Comparison of ENCODE assay signal across 20 cellular contexts in genomic region chr16:50386819-50387218, GRCh38.
"Had no signal": no experiment of that assay in that cellular context is flagged by ENCODE, and none has a peak within 500 bp of the region (broad histone marks: within the 10 kb centered on the region; RNA-seq: fewer than 3 reads in every experiment).

No MANE protein-coding gene starts in this region.

- H3K9me3 Mint-ChIP-seq: activated CD4-positive, alpha-beta memory T cell treated with anti-CD3 and anti-CD28 coated beads for 36 hours; activated naive CD8-positive, alpha-beta T cell treated with anti-CD3 and anti-CD28 coated beads, Interleukin-2, amount 50 U/mL, for 24 hours; endodermal cell; natural killer cell had no signal

- H3K9me3 ChIP-seq: esophagus squamous epithelium, gastroesophageal sphincter, heart right ventricle, thyroid gland, upper lobe of right lung had no signal

- H3K4me3 Mint-ChIP-seq: activated CD4-positive, alpha-beta memory T cell treated with anti-CD3 and anti-CD28 coated beads for 36 hours; activated naive CD8-positive, alpha-beta T cell treated with anti-CD3 and anti-CD28 coated beads, Interleukin-2, amount 50 U/mL, for 24 hours; endodermal cell; natural killer cell had no signal

- H3K4me3 ChIP-seq: dorsolateral prefrontal cortex, esophagus squamous epithelium, gastroesophageal sphincter, heart right ventricle, thyroid gland, upper lobe of right lung had no signal

- H3K4me1 ChIP-seq: gastroesophageal sphincter, heart right ventricle, parathyroid adenoma, thyroid gland, upper lobe of right lung had no signal

- H3K27ac ChIP-seq: dorsolateral prefrontal cortex, esophagus squamous epithelium, gastroesophageal sphincter, heart right ventricle, parathyroid adenoma, thyroid gland, upper lobe of right lung had no signal

- H3K27me3 ChIP-seq: thyroid gland had no signal

- H3K4me1 Mint-ChIP-seq: activated naive CD8-positive, alpha-beta T cell treated with anti-CD3 and anti-CD28 coated beads, Interleukin-2, amount 50 U/mL, for 24 hours had no signal

- H3K36me3 Mint-ChIP-seq: activated CD4-positive, alpha-beta memory T cell treated with anti-CD3 and anti-CD28 coated beads for 36 hours; natural killer cell had no signal

- H3K36me3 ChIP-seq: esophagus squamous epithelium, gastroesophageal sphincter, heart right ventricle, thyroid gland, upper lobe of right lung had no signal

- DNase-seq: activated CD4-positive, alpha-beta memory T cell treated with anti-CD3 and anti-CD28 coated beads for 36 hours; activated CD4-positive, alpha-beta T cell treated with anti-CD3 and anti-CD28 coated beads for 48 hours; activated gamma-delta T cell; activated naive CD4-positive, alpha-beta T cell treated with anti-CD3 and anti-CD28 coated beads, Interleukin-2, amount 50 U/mL, for 16 hours; activated naive CD8-positive, alpha-beta T cell treated with anti-CD3 and anti-CD28 coated beads, Interleukin-2, amount 50 U/mL, for 24 hours; activated T-cell treated with anti-CD3 and anti-CD28 coated beads for 4 hours; esophagus squamous epithelium; heart right ventricle; left cardiac atrium; midbrain; natural killer cell; right cardiac atrium; stimulated activated CD4-positive, alpha-beta T cell treated with anti-CD3 and anti-CD28 coated beads, Interleukin-4, amount 100 ng/mL, for 4 hours; stimulated activated naive CD8-positive, alpha-beta T cell treated with anti-CD3 and anti-CD28 coated beads, Interleukin-15, Interleukin-2, amounts not matched to agents 100 U/mL and 50 U/mL, for 24 hours; thyroid gland; upper lobe of right lung had no signal

- H3K27me3 Mint-ChIP-seq: activated naive CD8-positive, alpha-beta T cell treated with anti-CD3 and anti-CD28 coated beads, Interleukin-2, amount 50 U/mL, for 24 hours had no signal

- H3K27ac Mint-ChIP-seq: activated CD4-positive, alpha-beta memory T cell treated with anti-CD3 and anti-CD28 coated beads for 36 hours; activated naive CD8-positive, alpha-beta T cell treated with anti-CD3 and anti-CD28 coated beads, Interleukin-2, amount 50 U/mL, for 24 hours; endodermal cell; natural killer cell had no signal
